In the genomic region with DNA sequence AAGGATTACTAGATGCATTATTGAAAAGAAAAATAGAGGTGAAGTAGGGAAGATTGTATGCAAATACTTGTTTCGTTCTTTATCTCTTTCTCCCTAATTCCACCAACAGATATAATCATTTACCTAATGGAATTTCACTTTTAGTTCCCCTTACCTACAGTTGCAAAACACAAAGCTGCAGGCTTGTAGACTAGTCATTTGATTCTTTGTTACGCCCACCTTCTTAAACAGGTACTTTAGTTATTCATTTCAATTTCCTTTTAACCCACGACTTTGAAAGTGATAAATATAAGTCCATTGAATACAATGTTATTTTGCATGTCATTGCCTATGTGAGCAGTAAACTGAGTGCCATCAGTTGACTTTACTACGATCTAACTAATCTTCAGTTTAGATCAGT, we compare ENCODE assay signal across 15 cellular contexts. TPM values are rescaled to one million over a fixed set of nuclear protein-coding genes. Genes with fewer than 3 reads are reported as not detected.
DNase-seq lines count a peak whose midpoint lies in the region; ATAC-seq lines count a peak whose summit lies in the region.
"Had no signal": no experiment of that assay in that cellular context is flagged by ENCODE, and none has a peak within 500 bp of the region (broad histone marks: within the 10 kb centered on the region; RNA-seq: fewer than 3 reads in every experiment).

No MANE protein-coding gene starts in this region.

- H3K36me3 Mint-ChIP-seq in immature natural killer cell, result peaks cover 11 to 29% (median 11%) of the 10 kb centered on the region in 3 donors

- H3K27ac Mint-ChIP-seq in immature natural killer cell, result no peak overlapping the region
- H3K27ac Mint-ChIP-seq: progenitor cell of endocrine pancreas had no signal

- H3K9me3 Mint-ChIP-seq in immature natural killer cell, result no peaks in the 10 kb centered on the region

- no peaks in the 10 kb centered on the region for H3K4me1 Mint-ChIP-seq in immature natural killer cell

- ATAC-seq in GM18858 (IDR thresholded peaks at IDR 0.05; ENCODE audit: unreplicated experiment) (peak; percentile 94), GM19467 (IDR thresholded peaks at IDR 0.05; ENCODE audit: unreplicated experiment) (peak; percentile 85), HG02870 (IDR thresholded peaks at IDR 0.05; ENCODE audit: unreplicated experiment) (peak; percentile 83), HG03521 (IDR thresholded peaks at IDR 0.05; ENCODE audit: unreplicated experiment) (peak; percentile 88)
- ATAC-seq: stimulated activated naive CD8-positive, alpha-beta T cell treated with anti-CD3 and anti-CD28 coated beads, Interleukin-15, Interleukin-2, amounts not matched to agents 100 U/mL and 50 U/mL, for 24 hours had no signal

- no peaks in the 10 kb centered on the region for H3K27me3 Mint-ChIP-seq in immature natural killer cell (ENCODE audit: low read depth in 3 of 3)
- H3K27me3 Mint-ChIP-seq: progenitor cell of endocrine pancreas had no signal

- no peak overlapping the region for H3K4me3 Mint-ChIP-seq in immature natural killer cell

- DNase-seq in immature natural killer cell (no peak), dedifferentiated amniotic fluid mesenchymal stem cell (ENCODE audit: extremely low spot score) (no peak), cerebellar nuclear complex (lab: John Stamatoyannopoulos, UW) (no peak), NCI-H82 treated with DMSO at 0.1 percent for 48 hours (lab: John Stamatoyannopoulos, UW; ENCODE audit: unreplicated experiment) (no peak)
- DNase-seq: C1 segment of cervical spinal cord; islet precursor cell; NCI-H1417; NCI-H748 treated with DMSO at 0.1 percent for 48 hours; SIG-M5; stimulated activated naive CD8-positive, alpha-beta T cell treated with anti-CD3 and anti-CD28 coated beads, Interleukin-15, Interleukin-2, amounts not matched to agents 100 U/mL and 50 U/mL, for 24 hours had no signal

RNA-seq across cellular contexts. Expression of gene HRH4, which starts 3.9 kb away (rescaled TPM):
- not detected for polyA plus RNA-seq in immature natural killer cell

RNA-seq across cellular contexts. Expression of gene IMPACT, which starts 30.1 kb away (rescaled TPM):
- polyA plus RNA-seq in immature natural killer cell, result 10 to 100 TPM in 2 of 3 donors, 1 to 10 TPM in 1; 9.3 to 12.9 (median 11.1) TPM

RNA-seq across cellular contexts. Expression of gene OSBPL1A, which starts 58.9 kb away (rescaled TPM):
- polyA plus RNA-seq in immature natural killer cell, result 1 to 10 TPM in 1 of 3 donors, under 1 TPM in 1, not detected in 1; 0.25 to 2.1 TPM
